Comparison of ENCODE assay signal across 16 cellular contexts in the genomic region with DNA sequence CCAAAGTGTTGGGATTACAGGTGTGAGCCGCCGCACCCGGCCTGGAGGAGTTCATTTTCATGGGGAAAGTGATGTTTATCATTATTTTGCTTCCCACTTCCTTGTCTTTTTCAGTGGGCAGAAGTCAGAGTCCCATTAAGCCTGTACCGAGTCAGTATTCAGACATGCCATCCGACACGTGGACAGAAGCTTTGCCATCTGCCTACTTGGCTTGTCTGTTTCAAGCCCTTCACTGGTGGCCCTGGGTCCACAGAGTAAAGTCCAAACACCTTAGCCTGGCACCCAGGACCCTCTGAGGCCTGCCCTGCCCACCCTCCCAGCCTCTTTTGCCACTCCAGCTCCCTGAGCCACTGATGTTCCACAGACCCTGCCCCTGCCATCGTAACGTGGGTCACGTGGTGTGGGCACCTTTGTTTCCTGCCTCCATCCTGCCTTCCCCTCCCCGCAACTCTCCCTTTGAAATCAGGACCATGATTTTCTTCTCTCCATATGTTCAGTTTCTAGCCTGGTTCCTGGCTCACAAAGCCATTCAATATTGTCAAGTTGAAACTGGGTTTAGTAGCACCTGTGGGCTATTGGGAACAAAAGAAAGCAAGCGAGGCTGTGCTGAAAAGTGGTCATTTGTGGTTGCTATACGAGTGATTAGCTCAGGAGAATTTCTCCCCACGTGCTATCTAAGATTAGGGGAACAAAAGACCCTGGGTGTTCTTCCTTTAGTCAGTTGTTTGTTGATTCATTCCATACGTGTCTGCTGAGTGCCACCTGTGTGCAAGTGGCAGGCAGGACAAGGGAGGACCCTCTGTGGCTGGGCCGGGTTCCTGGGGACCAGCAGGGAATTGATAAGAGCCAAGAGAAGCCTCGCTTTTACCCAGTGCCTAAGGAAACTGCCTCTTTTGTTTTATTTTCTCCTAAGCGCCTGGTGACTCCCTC. TPM values are rescaled to one million over a fixed set of nuclear protein-coding genes. Genes with fewer than 3 reads are reported as not detected.
A peak's percentile ranks its signal among the peaks of the same experiment; 100 is the strongest.
DNase-seq lines count a peak whose midpoint lies in the region; TF ChIP-seq lines count a peak whose summit lies in the region.
"Had no signal": no experiment of that assay in that cellular context is flagged by ENCODE, and none has a peak within 500 bp of the region (broad histone marks: within the 10 kb centered on the region; RNA-seq: fewer than 3 reads in every experiment).

No MANE protein-coding gene starts in this region.

- DNase-seq in NCI-H2029 treated with DMSO at 0.1 percent for 48 hours (lab: John Stamatoyannopoulos, UW) (peak; percentile 8), NCI-H2029 (lab: John Stamatoyannopoulos, UW) (no peak), neuronal stem cell (ENCODE audit: low spot score) (no peak), epidermal melanocyte (ENCODE audit: insufficient read length, low spot score) (no peak), SHP77 (lab: John Stamatoyannopoulos, UW) (no peak), retina (no peak)
- DNase-seq: activated CD4-positive, alpha-beta T cell treated with anti-CD3 and anti-CD28 coated beads for 48 hours; activated CD8-positive, alpha-beta memory T cell treated with anti-CD3 and anti-CD28 coated beads, Interleukin-2, amount 50 U/mL, for 48 hours; activated naive CD4-positive, alpha-beta T cell treated with Interleukin-2 at 50 U/mL for 16 hours; naive B cell; NCI-H526 treated with DMSO at 0.1 percent for 48 hours; psoas muscle; spleen had no signal

- no peak overlapping the region for H4K8ac ChIP-seq in neuronal stem cell (ENCODE audit: low read depth, low read length)

- H2AFZ ChIP-seq in neuronal stem cell (ENCODE audit: low read length), result no peak overlapping the region

- H3K9ac ChIP-seq in neuronal stem cell (ENCODE audit: low read depth, low read length, poor library complexity), result no peak overlapping the region

- H2AK5ac ChIP-seq in neuronal stem cell (ENCODE audit: low read depth, low read length), result peak overlapping the region; percentile 93

- H3K4me3 ChIP-seq in neuronal stem cell (ENCODE audit: low read length in 2 of 2), result no peak overlapping the region
- H3K4me3 ChIP-seq: lung, psoas muscle, spleen had no signal

- H3K14ac ChIP-seq in neuronal stem cell (ENCODE audit: low read length), result no peak overlapping the region

- H2BK5ac ChIP-seq in neuronal stem cell (ENCODE audit: low read length), result no peak overlapping the region

- peaks cover 3 to 18% of the 10 kb centered on the region in 2 donors for H3K4me1 ChIP-seq in neuronal stem cell (ENCODE audit: control insufficient read depth in 2 of 2, insufficient read depth in 1 of 2, low read depth in 1 of 2, low read length in 2 of 2)

- H3K23ac ChIP-seq in neuronal stem cell (ENCODE audit: low read depth, low read length, poor library complexity), result no peak overlapping the region

- no peak overlapping the region for H3K4ac ChIP-seq in neuronal stem cell (ENCODE audit: low read length)

- peak overlapping the region; percentile 82 for H2BK15ac ChIP-seq in neuronal stem cell (ENCODE audit: low read length)

- no peak overlapping the region for H4K91ac ChIP-seq in neuronal stem cell (ENCODE audit: low read depth, low read length, poor library complexity)

- H3K27ac ChIP-seq in KOPT-K1 (ENCODE audit: low read depth, low read length, poor library complexity, severe bottlenecking) (peak overlapping the region; percentile 51), VCaP (peak overlapping the region; percentile 73; the same call in 1 of the 2 replicates), neuronal stem cell (replicated peaks; ENCODE audit: low read length) (no peak overlapping the region)
- H3K27ac ChIP-seq: psoas muscle, spleen had no signal

- H3K27me3 ChIP-seq in neuronal stem cell (ENCODE audit: control insufficient read depth in 3 of 3, insufficient read depth in 3 of 3, low read depth in 1 of 3, low read length in 3 of 3), result no peaks in the 10 kb centered on the region
- H3K27me3 ChIP-seq: spleen had no signal

- no peak overlapping the region for H2BK12ac ChIP-seq in neuronal stem cell (ENCODE audit: low read length)

- peaks cover 4% of the 10 kb centered on the region for H3K9me3 ChIP-seq in KOPT-K1 (ENCODE audit: insufficient read depth, low read length, poor library complexity, severe bottlenecking)
- no peaks in the 10 kb centered on the region for H3K9me3 ChIP-seq in neuronal stem cell (replicated peaks in 1 of 2; ENCODE audit: control insufficient read depth in 2 of 2, insufficient read depth in 1 of 2, low read depth in 1 of 2, low read length in 2 of 2)
- H3K9me3 ChIP-seq: psoas muscle, spleen had no signal

- H3K18ac ChIP-seq in neuronal stem cell (ENCODE audit: low read length), result peak overlapping the region; percentile 95

- no peaks in the 10 kb centered on the region for H3K79me1 ChIP-seq in neuronal stem cell (ENCODE audit: low read depth, low read length)

- H3K36me3 ChIP-seq in KOPT-K1 (ENCODE audit: insufficient read depth, low read length) (no peaks in the 10 kb centered on the region), neuronal stem cell (replicated peaks in 1 of 2; ENCODE audit: control insufficient read depth in 2 of 2, insufficient read depth in 2 of 2, low read length in 2 of 2) (no peaks in the 10 kb centered on the region)

- peak overlapping the region; percentile 65 for H2BK120ac ChIP-seq in neuronal stem cell (ENCODE audit: low read depth, low read length)

- TF ChIP-seq CTCF in VCaP (conservative IDR thresholded peaks at IDR 0.05), result no peak

- no CpG with 5 or more reads among the region's 17 CpGs for WGBS in neuronal stem cell (ENCODE audit: extremely low coverage in 2 of 2, insufficient read length in 2 of 2, insufficient replicate concordance in 1 of 2), 2 donors

- no peak overlapping the region for H3K4me2 ChIP-seq in neuronal stem cell (ENCODE audit: insufficient read depth, low read length, poor library complexity, severe bottlenecking)

RNA-seq across cellular contexts. Expression of gene ODC1, which starts 5.1 kb away (rescaled TPM):
- 196 TPM for polyA plus RNA-seq in neuronal stem cell (2013, experiment 1 of 2)
- polyA plus RNA-seq in neuronal stem cell (2013, experiment 2 of 2), result 192 TPM
